ENCODE assay signal across 12 cellular contexts in genomic region chr3:9955067-9955502, GRCh38.
DNase-seq lines count a peak whose midpoint lies in the region; ATAC-seq and TF ChIP-seq lines count a peak whose summit lies in the region.
"Had no signal": no experiment of that assay in that cellular context is flagged by ENCODE, and none has a peak within 500 bp of the region (broad histone marks: within the 10 kb centered on the region; RNA-seq: fewer than 3 reads in every experiment).

No MANE protein-coding gene starts in this region.

- ATAC-seq in HG03469 (IDR thresholded peaks at IDR 0.05; ENCODE audit: unreplicated experiment) (no peak), GM19023 (IDR thresholded peaks at IDR 0.05; ENCODE audit: unreplicated experiment) (no peak), HG02870 (IDR thresholded peaks at IDR 0.05; ENCODE audit: unreplicated experiment) (no peak)
- ATAC-seq: activated T-cell treated with anti-CD3 and anti-CD28 coated beads, Interleukin-2, amount 50 U/mL, for 4 hours had no signal

- H3K4me1 ChIP-seq in stomach smooth muscle (ENCODE audit: control insufficient read depth, insufficient read depth, low read length) = peaks cover 24% of the 10 kb centered on the region

- no peak for TF ChIP-seq CTCF in choroid plexus epithelial cell (conservative IDR thresholded peaks at IDR 0.05; ENCODE audit: low read depth, low read length)

- DNase-seq in activated effector memory CD4-positive, alpha-beta T cell treated with anti-CD3 and anti-CD28 coated beads, Interleukin-2, amount 50 U/mL, for 16 hours = peak; percentile 37
- DNase-seq in activated effector memory CD4-positive, alpha-beta T cell treated with Interleukin-2 at 50 U/mL for 16 hours = no peak
- DNase-seq in NCI-H526 (lab: John Stamatoyannopoulos, UW) (peak; percentile 33 to 71), choroid plexus epithelial cell (ENCODE audit: low read depth) (peak; percentile 48)
- DNase-seq: ACHN; activated T-cell treated with anti-CD3 and anti-CD28 coated beads, Interleukin-2, amount 50 U/mL, for 4 hours; brain microvascular endothelial cell had no signal

- peaks cover 0 to 4% of the 10 kb centered on the region in 2 donors for H3K36me3 ChIP-seq in stomach smooth muscle (ENCODE audit: control insufficient read depth in 2 of 2, insufficient read depth in 2 of 2, low read length in 2 of 2)
- H3K36me3 ChIP-seq: brain microvascular endothelial cell, right atrium auricular region had no signal

- H3K4me3 ChIP-seq in choroid plexus epithelial cell (ENCODE audit: low read depth, low read length) (no peak overlapping the region), stomach smooth muscle (ENCODE audit: low read length in 2 of 2) (no peak overlapping the region)
- H3K4me3 ChIP-seq: right atrium auricular region had no signal

- no peaks in the 10 kb centered on the region for H3K9me3 ChIP-seq in stomach smooth muscle (ENCODE audit: control insufficient read depth in 2 of 2, low read length in 2 of 2)
- H3K9me3 ChIP-seq: right atrium auricular region had no signal

- no peaks in the 10 kb centered on the region for H3K27me3 ChIP-seq in stomach smooth muscle (ENCODE audit: control insufficient read depth in 1 of 2, insufficient read depth in 2 of 2, low read length in 2 of 2)
- H3K27me3 ChIP-seq: brain microvascular endothelial cell, right atrium auricular region had no signal

- H3K9ac ChIP-seq in stomach smooth muscle (ENCODE audit: low read length in 2 of 2) = no peak overlapping the region

- peak overlapping the region; percentile 70 for H3K27ac ChIP-seq in stomach smooth muscle (ENCODE audit: low read length)
- H3K27ac ChIP-seq: brain microvascular endothelial cell, right atrium auricular region had no signal
